Comparison of ENCODE assay signal across 8 cellular contexts in genomic region chr19:49896863-49897621, GRCh38. TPM values are rescaled to one million over a fixed set of nuclear protein-coding genes. Genes with fewer than 3 reads are reported as not detected.
DNase-seq lines count a peak whose midpoint lies in the region; ATAC-seq and TF ChIP-seq lines count a peak whose summit lies in the region.

TSS of gene IL4I1 (minus strand) at chr19:49896887. CDS start at chr19:49896160, 727 bp downstream.

- peak within 1 kb of the TSS; percentile 73 for H3K4me3 Mint-ChIP-seq in activated T-helper 2 cell treated with anti-CD3 and anti-CD28 coated beads, Interferon-gamma antibody, Interleukin-2, Interleukin-4, amounts not matched to agents 10 μg/mL and 5 μg/mL and 100 μg/mL, durations not matched to agents 14 hours and 24 hours and 36 hours (ENCODE audit: low read depth)

- no peak within 1 kb of the TSS for H3K4me3 ChIP-seq in GM23248
- H3K4me3 ChIP-seq in OCI-LY7 (ENCODE audit: low read depth, low read length, poor library complexity, severe bottlenecking) = peak within 1 kb of the TSS; percentile 55

- DNase-seq in ELR (ENCODE audit: low read depth) = peak; percentile 40
- peak; percentile 28 for DNase-seq in GM23248
- peak; percentile 77 for DNase-seq in OCI-LY7 (ENCODE audit: low spot score)
- peak; percentile 40 for DNase-seq in activated T-helper 2 cell treated with anti-CD3 and anti-CD28 coated beads, Interferon-gamma antibody, Interleukin-2, Interleukin-4, amounts not matched to agents 10 μg/mL and 5 μg/mL and 100 μg/mL, durations not matched to agents 14 hours and 24 hours and 36 hours (ENCODE audit: low spot score)
- no peak for DNase-seq in left lobe of liver (ENCODE audit: low spot score)
- peak; percentile 52 for DNase-seq in stimulated activated CD8-positive, alpha-beta memory T cell treated with anti-CD3 and anti-CD28 coated beads, Interleukin-4, amount 100 ng/mL, for 24 hours (ENCODE audit: low read depth)
- no peak for DNase-seq in DMS153 treated with DMSO at 0.1 percent for 48 hours (lab: John Stamatoyannopoulos, UW; ENCODE audit: unreplicated experiment)

- intact Hi-C loops in OCI-LY7 (cut with micrococcal nuclease; ENCODE audit: unreplicated experiment) = loop anchor here (1.0 kb wide), 1 partner anchor 27 kb away; no protein-coding TSS in a partner anchor
- intact Hi-C loops in activated T-helper 2 cell treated with anti-CD3 and anti-CD28 coated beads, Interferon-gamma antibody, Interleukin-2, Interleukin-4, amounts not matched to agents 10 μg/mL and 5 μg/mL and 100 μg/mL, durations not matched to agents 14 hours and 24 hours and 36 hours (cut with micrococcal nuclease) = loop anchor here (1.0 to 2.0 kb wide), 3 partner anchors 14 to 32 kb away; partner anchors contain the start of genes AKT1S1, ATF5, NUP62 and TBC1D17

- WGBS in GM23248 (ENCODE audit: low coverage in 1 of 2, low lambda C conversion rate in 2 of 2, missing lambda C conversion rate in 2 of 2), 2 experiments = 57 to 60% methylated on average over 20 of the region's 20 CpGs

- no peak within 1 kb of the TSS for H3K27ac ChIP-seq in GM23248
- H3K27ac ChIP-seq in OCI-LY7 (ENCODE audit: low read depth, low read length, poor library complexity, severe bottlenecking) = peak within 1 kb of the TSS; percentile 66

- H4K20me1 ChIP-seq in GM23248 (ENCODE audit: insufficient read depth) (no peaks in the 10 kb centered on the region), OCI-LY7 (ENCODE audit: insufficient read depth, low read length) (no peaks in the 10 kb centered on the region)

- CTCF ChIA-PET in OCI-LY7 (lab: Charles Lee; ENCODE audit: unreplicated experiment) = no interaction called here

- H3K27me3 Mint-ChIP-seq in activated T-helper 2 cell treated with anti-CD3 and anti-CD28 coated beads, Interferon-gamma antibody, Interleukin-2, Interleukin-4, amounts not matched to agents 10 μg/mL and 5 μg/mL and 100 μg/mL, durations not matched to agents 14 hours and 24 hours and 36 hours (ENCODE audit: low read depth) = no peaks in the 10 kb centered on the region

- no peak within 1 kb of the TSS for H3K9ac ChIP-seq in GM23248

- H3K36me3 Mint-ChIP-seq in activated T-helper 2 cell treated with anti-CD3 and anti-CD28 coated beads, Interferon-gamma antibody, Interleukin-2, Interleukin-4, amounts not matched to agents 10 μg/mL and 5 μg/mL and 100 μg/mL, durations not matched to agents 14 hours and 24 hours and 36 hours (ENCODE audit: low read depth) = peaks cover 6% of the 10 kb centered on the region

- no peaks in the 10 kb centered on the region for H3F3A ChIP-seq in GM23248 (ENCODE audit: insufficient read depth)

- H3K4me1 ChIP-seq in GM23248 (ENCODE audit: insufficient read depth) (peaks cover 8% of the 10 kb centered on the region), OCI-LY7 (ENCODE audit: insufficient read depth, low read length, poor library complexity, severe bottlenecking) (peaks cover 43% of the 10 kb centered on the region)

- H3K9me3 ChIP-seq in GM23248 (ENCODE audit: low read depth) = no peaks in the 10 kb centered on the region
- no peaks in the 10 kb centered on the region for H3K9me3 ChIP-seq in OCI-LY7 (ENCODE audit: low read length)

- in situ Hi-C loops in GM23248 (cut with MboI) = no loop called here

- POLR2A ChIA-PET in OCI-LY7 (lab: Charles Lee) = interaction anchor here (1.2 to 1.8 kb wide), 2 partner anchors 28 to 32 kb away, joined by 4 to 6 read pairs; partner anchors contain the start of gene ATF5

- H3K79me2 ChIP-seq in GM23248 (ENCODE audit: insufficient read depth) (no peaks in the 10 kb centered on the region), OCI-LY7 (ENCODE audit: insufficient read depth, low read depth, low read length) (no peaks in the 10 kb centered on the region)

- H3K9me2 ChIP-seq in GM23248 (ENCODE audit: insufficient read depth) (no peaks in the 10 kb centered on the region), OCI-LY7 (ENCODE audit: insufficient read depth, low read length) (no peaks in the 10 kb centered on the region)

- no peaks in the 10 kb centered on the region for H3K9me3 Mint-ChIP-seq in activated T-helper 2 cell treated with anti-CD3 and anti-CD28 coated beads, Interferon-gamma antibody, Interleukin-2, Interleukin-4, amounts not matched to agents 10 μg/mL and 5 μg/mL and 100 μg/mL, durations not matched to agents 14 hours and 24 hours and 36 hours

- H3K4me2 ChIP-seq in GM23248 (ENCODE audit: unreplicated experiment) (peak within 1 kb of the TSS; percentile 34), OCI-LY7 (ENCODE audit: low read length) (peak within 1 kb of the TSS; percentile 96)

- H3K4me1 Mint-ChIP-seq in activated T-helper 2 cell treated with anti-CD3 and anti-CD28 coated beads, Interferon-gamma antibody, Interleukin-2, Interleukin-4, amounts not matched to agents 10 μg/mL and 5 μg/mL and 100 μg/mL, durations not matched to agents 14 hours and 24 hours and 36 hours (ENCODE audit: low read depth) = peaks cover 30% of the 10 kb centered on the region

- TF ChIP-seq CTCF in OCI-LY7 (conservative IDR thresholded peaks at IDR 0.05; ENCODE audit: low read length) = no peak

- BruUV-seq in OCI-LY7 (replicated peaks; lab: Mats Ljungman, UMichigan) = no TSS peak

- H2AFZ ChIP-seq in GM23248 (0 out of 2 replicates have a peak within 1 kb of the TSS, but pooled peaks have one; percentile 7), OCI-LY7 (ENCODE audit: low read length) (peak within 1 kb of the TSS; percentile 63; the same call in 1 of the 2 replicates)

- H3K27ac Mint-ChIP-seq in activated T-helper 2 cell treated with anti-CD3 and anti-CD28 coated beads, Interferon-gamma antibody, Interleukin-2, Interleukin-4, amounts not matched to agents 10 μg/mL and 5 μg/mL and 100 μg/mL, durations not matched to agents 14 hours and 24 hours and 36 hours = peak within 1 kb of the TSS; percentile 98

- no peaks in the 10 kb centered on the region for H3K36me3 ChIP-seq in GM23248 (ENCODE audit: low read depth)
- no peaks in the 10 kb centered on the region for H3K36me3 ChIP-seq in OCI-LY7 (ENCODE audit: insufficient read depth, low read length)

- no peaks in the 10 kb centered on the region for H3K27me3 ChIP-seq in GM23248 (replicated peaks; ENCODE audit: insufficient read depth)

- peak; percentile 48 for ATAC-seq in left lobe of liver
- no peak for ATAC-seq in GM19328 (IDR thresholded peaks at IDR 0.05; ENCODE audit: unreplicated experiment)

RNA-seq across cellular contexts. Expression of gene IL4I1, which starts in this region (rescaled TPM):
- total RNA-seq in GM23248 (2014; rRNA removed; shearing (Covaris generic)) = not detected in 2 replicates
- 0.66 and 0.91 TPM in 2 replicates for polyA plus RNA-seq in GM23248 (2016; fragmentation: Nextera tagmentation; extraction: Ambion mirVana)
- total RNA-seq in OCI-LY7 (2014; rRNA removed; shearing (Covaris generic)) = 0.25 and 0.39 TPM in 2 replicates
- total RNA-seq in OCI-LY7 (2022) (1.7 and 1.8 TPM in 2 replicates), left lobe of liver (0.13 TPM)
- total RNA-seq in activated T-helper 2 cell treated with anti-CD3 and anti-CD28 coated beads, Interferon-gamma antibody, Interleukin-2, Interleukin-4, amounts not matched to agents 10 μg/mL and 5 μg/mL and 100 μg/mL, durations not matched to agents 14 hours and 24 hours and 36 hours = 42.3 and 42.4 TPM in 2 replicates

Comparison
In these comparisons a context has a peak if more than half of its experiments do, and no peak if none do; other contexts are left out.
1. RNA of gene IL4I1 (total RNA-seq): 42.3 to 42.4 TPM in activated T-helper 2 cell treated with anti-CD3 and anti-CD28 coated beads, Interferon-gamma antibody, Interleukin-2, Interleukin-4, amounts not matched to agents 10 μg/mL and 5 μg/mL and 100 μg/mL, durations not matched to agents 14 hours and 24 hours and 36 hours; 0.25 to 1.8 TPM in OCI-LY7, 0.13 TPM in left lobe of liver (single experiment) and not detected in GM23248; every median in the first group is over 10 times any median in the second.
2. Peak in DNase-seq and H3K4me2 ChIP-seq in GM23248; RNA of the gene not detected or under 1 TPM.
3. Peak in ATAC-seq in left lobe of liver; RNA of the gene not detected or under 1 TPM.
4. DNase-seq: peak in ELR (single experiment), OCI-LY7 (single experiment), activated T-helper 2 cell treated with anti-CD3 and anti-CD28 coated beads, Interferon-gamma antibody, Interleukin-2, Interleukin-4, amounts not matched to agents 10 μg/mL and 5 μg/mL and 100 μg/mL, durations not matched to agents 14 hours and 24 hours and 36 hours (single experiment) and stimulated activated CD8-positive, alpha-beta memory T cell treated with anti-CD3 and anti-CD28 coated beads, Interleukin-4, amount 100 ng/mL, for 24 hours (single experiment); none in left lobe of liver (single experiment) and DMS153 treated with DMSO at 0.1 percent for 48 hours (single experiment).